16 cellular contexts compared by ENCODE assay signal in genomic region chr5:28374492-28374934, GRCh38.
DNase-seq lines count a peak whose midpoint lies in the region; ATAC-seq, FAIRE-seq and TF ChIP-seq lines count a peak whose summit lies in the region.
"Had no signal": no experiment of that assay in that cellular context is flagged by ENCODE, and none has a peak within 500 bp of the region (broad histone marks: within the 10 kb centered on the region; RNA-seq: fewer than 3 reads in every experiment).

No MANE protein-coding gene starts in this region.

- no peaks in the 10 kb centered on the region for H3K27me3 ChIP-seq in A673 (replicated peaks; ENCODE audit: insufficient read depth, low read depth, low read length, poor library complexity)

- H3K4me1 ChIP-seq in A673 (ENCODE audit: insufficient read depth, low read length, poor library complexity, severe bottlenecking) = no peaks in the 10 kb centered on the region

- no peak overlapping the region for H3K4me3 Mint-ChIP-seq in activated CD4-positive, alpha-beta memory T cell treated with anti-CD3 and anti-CD28 coated beads, Interleukin-2, amount 10 ng/mL, durations not matched to agents 7 days and 5 days
- H3K4me3 Mint-ChIP-seq: activated CD4-positive, alpha-beta T cell treated with anti-CD3 and anti-CD28 coated beads for 36 hours; activated T-cell treated with anti-CD3 and anti-CD28 coated beads, Interleukin-2, amount 50 U/mL, for 24 hours; dendritic cell treated with granulocyte-macrophage colony-stimulating factor and Interleukin-4, amounts not matched to agents 40 ng/mL and 50 ng/mL, for 4 days had no signal

- ATAC-seq in GM19328 (IDR thresholded peaks at IDR 0.05; ENCODE audit: unreplicated experiment) (no peak), HG03095 (IDR thresholded peaks at IDR 0.05; ENCODE audit: unreplicated experiment) (no peak), GM18858 (IDR thresholded peaks at IDR 0.05; ENCODE audit: unreplicated experiment) (no peak)
- ATAC-seq: activated CD4-positive, alpha-beta T cell treated with anti-CD3 and anti-CD28 coated beads for 36 hours had no signal

- no peak overlapping the region for H3K27ac Mint-ChIP-seq in activated CD4-positive, alpha-beta memory T cell treated with anti-CD3 and anti-CD28 coated beads, Interleukin-2, amount 10 ng/mL, durations not matched to agents 7 days and 5 days
- H3K27ac Mint-ChIP-seq: activated CD4-positive, alpha-beta T cell treated with anti-CD3 and anti-CD28 coated beads for 36 hours; activated T-cell treated with anti-CD3 and anti-CD28 coated beads, Interleukin-2, amount 50 U/mL, for 24 hours; dendritic cell treated with granulocyte-macrophage colony-stimulating factor and Interleukin-4, amounts not matched to agents 40 ng/mL and 50 ng/mL, for 4 days had no signal

- H3K9me3 ChIP-seq in A673 (ENCODE audit: low read depth, low read length, poor library complexity, severe bottlenecking) = no peaks in the 10 kb centered on the region

- H3K27ac ChIP-seq in A673 (ENCODE audit: low read depth, low read length, poor library complexity, severe bottlenecking) = no peak overlapping the region

- no peak for FAIRE-seq in RCC 7860 (lab: Jason Lieb, UNC)
- FAIRE-seq: GM12892 had no signal

- H3K9me3 Mint-ChIP-seq in activated CD4-positive, alpha-beta memory T cell treated with anti-CD3 and anti-CD28 coated beads, Interleukin-2, amount 10 ng/mL, durations not matched to agents 7 days and 5 days = peaks cover 4% of the 10 kb centered on the region

- CTCF ChIA-PET in A673 (lab: Charles Lee) = no interaction called here
- CTCF ChIA-PET in activated CD4-positive, alpha-beta memory T cell treated with anti-CD3 and anti-CD28 coated beads, Interleukin-2, amount 10 ng/mL, durations not matched to agents 7 days and 5 days (lab: Charles Lee) = no interaction called here

- intact Hi-C loops in A673 (cut with micrococcal nuclease; ENCODE audit: unreplicated experiment) = no loop called here

- H3K4me3 ChIP-seq in A673 (ENCODE audit: low read depth, low read length, poor library complexity, severe bottlenecking) = no peak overlapping the region

- no TSS peak for BruUV-seq in A673 (replicated peaks; lab: Mats Ljungman, UMichigan)

- no peaks in the 10 kb centered on the region for H3K36me3 ChIP-seq in A673 (ENCODE audit: insufficient read depth, low read length, poor library complexity, severe bottlenecking)

- no peaks in the 10 kb centered on the region for H3K36me3 Mint-ChIP-seq in activated CD4-positive, alpha-beta memory T cell treated with anti-CD3 and anti-CD28 coated beads, Interleukin-2, amount 10 ng/mL, durations not matched to agents 7 days and 5 days (ENCODE audit: low read depth)

- POLR2A ChIA-PET in A673 (lab: Charles Lee; ENCODE audit: low non-redundant PET) = no interaction called here
- POLR2A ChIA-PET in activated CD4-positive, alpha-beta memory T cell treated with anti-CD3 and anti-CD28 coated beads, Interleukin-2, amount 10 ng/mL, durations not matched to agents 7 days and 5 days (lab: Charles Lee) = no interaction called here

- H3K4me1 Mint-ChIP-seq in activated CD4-positive, alpha-beta memory T cell treated with anti-CD3 and anti-CD28 coated beads, Interleukin-2, amount 10 ng/mL, durations not matched to agents 7 days and 5 days = no peaks in the 10 kb centered on the region
- H3K4me1 Mint-ChIP-seq: activated CD4-positive, alpha-beta T cell treated with anti-CD3 and anti-CD28 coated beads for 36 hours had no signal

- DNase-seq in A673 (ENCODE audit: low spot score) (peak; percentile 3), LoVo (ENCODE audit: low spot score) (peak; percentile 39), RCC 7860 (ENCODE audit: low spot score) (peak; percentile 49), iPS-NIHi11 (ENCODE audit: low spot score) (peak; percentile 10)
- no peak for DNase-seq in activated CD4-positive, alpha-beta memory T cell treated with anti-CD3 and anti-CD28 coated beads, Interleukin-2, amount 10 ng/mL, durations not matched to agents 7 days and 5 days
- DNase-seq: activated CD4-positive, alpha-beta T cell treated with anti-CD3 and anti-CD28 coated beads for 36 hours; activated T-cell treated with anti-CD3 and anti-CD28 coated beads, Interleukin-2, amount 50 U/mL, for 24 hours; amygdala; EL; NCI-H1092; NK-92 treated with Interleukin-12 subunit alpha and Interleukin-12 subunit beta, amount 100 ng/mL, for 24 hours had no signal

- no peaks in the 10 kb centered on the region for H3K27me3 Mint-ChIP-seq in activated CD4-positive, alpha-beta memory T cell treated with anti-CD3 and anti-CD28 coated beads, Interleukin-2, amount 10 ng/mL, durations not matched to agents 7 days and 5 days
- H3K27me3 Mint-ChIP-seq: activated CD4-positive, alpha-beta T cell treated with anti-CD3 and anti-CD28 coated beads for 36 hours; activated T-cell treated with anti-CD3 and anti-CD28 coated beads, Interleukin-2, amount 50 U/mL, for 24 hours; dendritic cell treated with granulocyte-macrophage colony-stimulating factor and Interleukin-4, amounts not matched to agents 40 ng/mL and 50 ng/mL, for 4 days had no signal

- TF ChIP-seq CTCF in A673 (conservative IDR thresholded peaks at IDR 0.05; ENCODE audit: low read depth, low read length) = no peak
